In the genomic region with DNA sequence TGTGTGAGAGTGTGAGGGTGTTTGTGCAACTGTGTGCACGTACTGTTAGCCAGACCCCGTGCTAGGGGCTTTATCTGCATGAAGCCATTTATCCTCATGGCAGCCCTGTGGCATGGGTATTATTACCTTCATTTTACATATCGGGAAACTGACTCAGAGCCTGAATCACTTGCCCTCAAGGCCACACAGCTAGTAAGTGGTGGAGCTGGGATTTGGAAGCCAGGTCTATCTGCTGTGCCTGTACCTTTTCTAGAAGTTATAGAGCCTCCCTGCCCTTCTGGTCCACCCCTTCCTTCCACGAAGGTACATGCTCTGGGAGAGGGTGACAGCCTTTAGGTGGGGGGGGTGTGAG, we compare ENCODE assay signal across 29 cellular contexts. TPM values are rescaled to one million over a fixed set of nuclear protein-coding genes. Genes with fewer than 3 reads are reported as not detected.
DNase-seq lines count a peak whose midpoint lies in the region; ATAC-seq, FAIRE-seq and TF ChIP-seq lines count a peak whose summit lies in the region.
"Had no signal": no experiment of that assay in that cellular context is flagged by ENCODE, and none has a peak within 500 bp of the region (broad histone marks: within the 10 kb centered on the region; RNA-seq: fewer than 3 reads in every experiment).

No MANE protein-coding gene starts in this region.

- H3K4me1 ChIP-seq in PC-3 (ENCODE audit: insufficient read depth, low read length) (peaks cover 13% of the 10 kb centered on the region), hepatocyte (ENCODE audit: insufficient read depth) (no peaks in the 10 kb centered on the region)
- H3K4me1 ChIP-seq: prostate gland, thyroid gland had no signal

- H3K27me3 ChIP-seq in PC-3 (ENCODE audit: low read length), result no peaks in the 10 kb centered on the region
- no peaks in the 10 kb centered on the region for H3K27me3 ChIP-seq in bronchial epithelial cell (ENCODE audit: control insufficient read depth, insufficient read depth, low read length)
- H3K27me3 ChIP-seq in hepatocyte, result no peaks in the 10 kb centered on the region
- H3K27me3 ChIP-seq: BE2C, thyroid gland had no signal

- H2AFZ ChIP-seq in PC-3 (ENCODE audit: low read length) (no peak overlapping the region), hepatocyte (no peak overlapping the region)

- no peaks in the 10 kb centered on the region for H4K20me1 ChIP-seq in PC-3 (ENCODE audit: low read length)
- H4K20me1 ChIP-seq in hepatocyte (ENCODE audit: insufficient read depth, poor library complexity, severe bottlenecking), result no peaks in the 10 kb centered on the region

- CTCF ChIA-PET in PC-3 (lab: Charles Lee), result no interaction called here

- intact Hi-C loops in PC-3 (cut with micrococcal nuclease), result no loop called here

- peak; percentile 77 for ATAC-seq in PC-3
- no peak for ATAC-seq in esophagus mucosa
- ATAC-seq in GM18873 (IDR thresholded peaks at IDR 0.05; ENCODE audit: low FRiP score, unreplicated experiment), result no peak
- ATAC-seq: A549, T-helper 17 cell, WTC11 had no signal

- H3K4me3 ChIP-seq in PC-3 (ENCODE audit: low read length), result no peak overlapping the region
- no peak overlapping the region for H3K4me3 ChIP-seq in bronchial epithelial cell (ENCODE audit: low read depth, low read length)
- H3K4me3 ChIP-seq in hepatocyte, result no peak overlapping the region
- no peak overlapping the region for H3K4me3 ChIP-seq in coronary artery
- H3K4me3 ChIP-seq: A549, prostate gland, thyroid gland had no signal

- no peak for FAIRE-seq in bronchial epithelial cell (lab: Jason Lieb, UNC)
- FAIRE-seq: A549, endometrium, frontal cortex, GM18507 had no signal

- TF ChIP-seq CTCF in PC-3 (conservative IDR thresholded peaks at IDR 0.05; ENCODE audit: low read depth, low read length) (no peak), bronchial epithelial cell (IDR thresholded peaks at IDR 0.05; ENCODE audit: insufficient read depth, low read length, severe bottlenecking) (no peak), hepatocyte (IDR thresholded peaks at IDR 0.05; ENCODE audit: poor library complexity) (no peak), coronary artery (IDR thresholded peaks at IDR 0.05) (no peak)

- no peak overlapping the region for H3K9ac ChIP-seq in PC-3 (ENCODE audit: low read length)

- BruUV-seq in PC-3 (replicated peaks; lab: Mats Ljungman, UMichigan), result no TSS peak

- WGBS in hepatocyte (ENCODE audit: low lambda C conversion rate, missing lambda C conversion rate), result 76% methylated on average over 4 of the region's 4 CpGs

- H3K9me3 ChIP-seq in PC-3 (ENCODE audit: low read length) (no peaks in the 10 kb centered on the region), hepatocyte (ENCODE audit: low read depth) (peaks cover 3% of the 10 kb centered on the region)
- H3K9me3 ChIP-seq: A549, BE2C, prostate gland, thyroid gland had no signal

- POLR2A ChIA-PET in PC-3 (lab: Charles Lee; ENCODE audit: unreplicated experiment), result no interaction called here

- H3K4me2 ChIP-seq in PC-3 (ENCODE audit: low read length), result peak overlapping the region; percentile 19; the same call in 1 of the 2 replicates
- H3K4me2 ChIP-seq in hepatocyte, result no peak overlapping the region
- H3K4me2 ChIP-seq: A549 had no signal

- no peaks in the 10 kb centered on the region for H3F3A ChIP-seq in PC-3 (ENCODE audit: low read length, unreplicated experiment)

- H3K36me3 ChIP-seq in PC-3 (ENCODE audit: low read depth, low read length) (no peaks in the 10 kb centered on the region), bronchial epithelial cell (ENCODE audit: control insufficient read depth, insufficient read depth, low read length) (peaks cover 11% of the 10 kb centered on the region), hepatocyte (replicated peaks; ENCODE audit: insufficient read depth, low read depth) (no peaks in the 10 kb centered on the region)

- H3K79me2 ChIP-seq in PC-3 (ENCODE audit: low read length) (no peaks in the 10 kb centered on the region), hepatocyte (no peaks in the 10 kb centered on the region)

- H3K9me2 ChIP-seq in PC-3 (replicated peaks; ENCODE audit: low read length), result no peaks in the 10 kb centered on the region
- H3K9me2 ChIP-seq in hepatocyte (replicated peaks; ENCODE audit: insufficient read depth), result no peaks in the 10 kb centered on the region

- peak; percentile 49 for DNase-seq in EH (ENCODE audit: low read depth)
- DNase-seq in PC-3, result peak; percentile 64
- DNase-seq in bronchial epithelial cell (ENCODE audit: low read depth), result peak; percentile 85
- peak; percentile 1 for DNase-seq in hepatocyte (ENCODE audit: low spot score)
- no peak for DNase-seq in dedifferentiated amniotic fluid mesenchymal stem cell (ENCODE audit: extremely low spot score)
- no peak for DNase-seq in coronary artery (ENCODE audit: low spot score)
- DNase-seq: activated CD4-positive, alpha-beta memory T cell treated with anti-CD3 and anti-CD28 coated beads for 36 hours; activated naive CD4-positive, alpha-beta T cell; activated T-cell treated with anti-CD3 and anti-CD28 coated beads for 4 hours; amygdala; BE2C; DND-41; KBM-7; midbrain; NCI-H1694; NCI-H774; OCI-M1; stimulated activated CD4-positive, alpha-beta T cell treated with anti-CD3 and anti-CD28 coated beads, Interleukin-1b, Interleukin-23, amount 100 ng/mL, for 48 hours; stimulated activated naive CD4-positive, alpha-beta T cell; T-helper 17 cell; thyroid gland had no signal

- no peak overlapping the region for H3K27ac ChIP-seq in PC-3 (ENCODE audit: low read length)
- no peak overlapping the region for H3K27ac ChIP-seq in hepatocyte
- no peak overlapping the region for H3K27ac ChIP-seq in coronary artery
- H3K27ac ChIP-seq: prostate gland, thyroid gland had no signal

RNA-seq across cellular contexts. Expression of a gene that starts 44.4 kb away (rescaled TPM):
- total RNA-seq in PC-3 (2014; rRNA removed) (25.7 and 31.4 TPM in 2 replicates), bronchial epithelial cell (40.8 and 53.2 TPM in 2 replicates), hepatocyte (29.6 and 34.3 TPM in 2 replicates), esophagus mucosa (6.2 TPM)
- polyA plus RNA-seq in hepatocyte, result 29.9 and 38.7 TPM in 2 replicates
- total RNA-seq: T-helper 17 cell had no signal

RNA-seq across cellular contexts. Expression of a gene that starts 50.0 kb away (rescaled TPM):
- 25.3 and 30.5 TPM in 2 replicates for total RNA-seq in PC-3 (2014; rRNA removed)
- 28.2 TPM in 2 replicates for total RNA-seq in bronchial epithelial cell
- total RNA-seq in hepatocyte, result 10.8 and 14.2 TPM in 2 replicates
- polyA plus RNA-seq in hepatocyte, result 32.6 and 35.2 TPM in 2 replicates
- total RNA-seq in esophagus mucosa, result 21.0 TPM

Comparison
In these comparisons a context has a peak if more than half of its experiments do, and no peak if none do; other contexts are left out.
1. DNase-seq: peak in EH (single experiment), PC-3 (single experiment), bronchial epithelial cell (single experiment) and hepatocyte (single experiment); none in dedifferentiated amniotic fluid mesenchymal stem cell (single experiment) and coronary artery (single experiment).